Comparison of ENCODE assay signal across 33 cellular contexts in genomic region chr12:3627336-3627735, GRCh38.
"Had no signal": no experiment of that assay in that cellular context is flagged by ENCODE, and none has a peak within 500 bp of the region (broad histone marks: within the 10 kb centered on the region; RNA-seq: fewer than 3 reads in every experiment).

No MANE protein-coding gene starts in this region.

- H3K27me3 ChIP-seq: ascending aorta, breast epithelium, cardiac muscle cell, colonic mucosa, gastroesophageal sphincter, heart right ventricle had no signal

- ATAC-seq: activated CD4-positive, CD25-positive, alpha-beta regulatory T cell treated with anti-CD3 and anti-CD28 coated beads, Interleukin-2, amount 50 U/mL, for 24 hours; activated CD8-positive, alpha-beta T cell treated with anti-CD3 and anti-CD28 coated beads for 36 hours; activated naive CD4-positive, alpha-beta T cell treated with anti-CD3 and anti-CD28 coated beads, Interleukin-2, amount 50 U/mL, for 72 hours; activated T-cell treated with anti-CD3 and anti-CD28 coated beads, Interleukin-2, amount 50 U/mL, for 4 hours; gastroesophageal sphincter; heart right ventricle; T-helper 17 cell had no signal

- DNase-seq: activated B cell treated with CpG ODN at 0.5 μM for 24 hours; activated CD4-positive, alpha-beta T cell treated with anti-CD3 and anti-CD28 coated beads for 48 hours; activated CD4-positive, alpha-beta T cell treated with anti-CD3 and anti-CD28 coated beads, Interleukin-2, amount 50 U/mL, for 1 hour; activated CD4-positive, alpha-beta T cell treated with anti-CD3 and anti-CD28 coated beads, Interleukin-2, amount 50 U/mL, for 48 hours; activated CD8-positive, alpha-beta memory T cell treated with anti-CD3 and anti-CD28 coated beads for 24 hours; activated CD8-positive, alpha-beta T cell treated with anti-CD3 and anti-CD28 coated beads for 36 hours; activated gamma-delta T cell treated with Interleukin-2 at 50 U/mL for 16 hours; activated naive CD4-positive, alpha-beta T cell treated with Interleukin-2 at 50 U/mL for 16 hours; activated naive CD8-positive, alpha-beta T cell treated with anti-CD3 and anti-CD28 coated beads, Interleukin-2, amount 10 ng/mL, durations not matched to agents 7 days and 5 days; activated T-cell treated with anti-CD3 and anti-CD28 coated beads, Interleukin-2, amount 50 U/mL, for 4 hours; central memory CD4-positive, alpha-beta T cell; cerebellar nuclear complex; colonic mucosa; effector CD8-positive, alpha-beta T cell; esophagus squamous epithelium; foreskin melanocyte; heart right ventricle; T-helper 1 cell; T-helper 17 cell; T1000; WERI-Rb-1 had no signal

- H3K4me3 ChIP-seq: ascending aorta, breast epithelium, cardiac muscle cell, colonic mucosa, esophagus squamous epithelium, gastroesophageal sphincter, heart right ventricle had no signal

- H3K9me3 Mint-ChIP-seq: activated B cell treated with CpG ODN at 0.5 μM for 24 hours; activated CD8-positive, alpha-beta T cell treated with anti-CD3 and anti-CD28 coated beads for 36 hours; activated naive CD4-positive, alpha-beta T cell treated with anti-CD3 and anti-CD28 coated beads, Interleukin-2, amount 50 U/mL, for 72 hours; activated naive CD8-positive, alpha-beta T cell treated with anti-CD3 and anti-CD28 coated beads, Interleukin-2, amount 10 ng/mL, durations not matched to agents 7 days and 5 days; activated T-cell treated with anti-CD3 and anti-CD28 coated beads, Interleukin-2, amount 50 U/mL, for 4 hours; activated T-helper 2 cell treated with anti-CD3 and anti-CD28 coated beads, Interferon-gamma antibody, Interleukin-2, Interleukin-4, amounts not matched to agents 10 μg/mL and 5 μg/mL and 100 μg/mL, durations not matched to agents 14 hours and 24 hours and 36 hours; T-helper 2 cell treated with Interferon-gamma antibody and Interleukin-4, amounts not matched to agents 5 μg/mL and 100 μg/mL, for 36 hours had no signal

- H3K36me3 ChIP-seq: ascending aorta, breast epithelium, cardiac muscle cell, colonic mucosa, esophagus squamous epithelium had no signal

- H3K4me3 Mint-ChIP-seq: activated B cell treated with CpG ODN at 0.5 μM for 24 hours; activated CD8-positive, alpha-beta T cell treated with anti-CD3 and anti-CD28 coated beads for 36 hours; activated naive CD8-positive, alpha-beta T cell treated with anti-CD3 and anti-CD28 coated beads, Interleukin-2, amount 10 ng/mL, durations not matched to agents 7 days and 5 days; activated T-cell treated with anti-CD3 and anti-CD28 coated beads, Interleukin-2, amount 50 U/mL, for 4 hours; brain; T-helper 17 cell; T-helper 2 cell treated with Interferon-gamma antibody and Interleukin-4, amounts not matched to agents 5 μg/mL and 100 μg/mL, for 36 hours had no signal

- H3K27ac Mint-ChIP-seq: activated B cell treated with CpG ODN at 0.5 μM for 24 hours; activated CD8-positive, alpha-beta T cell treated with anti-CD3 and anti-CD28 coated beads for 36 hours; activated T-helper 2 cell treated with anti-CD3 and anti-CD28 coated beads, Interferon-gamma antibody, Interleukin-2, Interleukin-4, amounts not matched to agents 10 μg/mL and 5 μg/mL and 100 μg/mL, durations not matched to agents 14 hours and 24 hours and 36 hours; brain; T-helper 17 cell; T-helper 2 cell treated with Interferon-gamma antibody and Interleukin-4, amounts not matched to agents 5 μg/mL and 100 μg/mL, for 36 hours had no signal

- H3K36me3 Mint-ChIP-seq: brain had no signal

- H3K9me3 ChIP-seq: ascending aorta, breast epithelium, colonic mucosa, esophagus squamous epithelium, gastroesophageal sphincter, heart right ventricle had no signal

- H3K27ac ChIP-seq: ascending aorta, breast epithelium, cardiac muscle cell, colonic mucosa, epithelial cell of prostate, esophagus squamous epithelium, gastroesophageal sphincter, heart right ventricle, WERI-Rb-1 had no signal

- H3K4me1 ChIP-seq: ascending aorta, breast epithelium, colonic mucosa, esophagus squamous epithelium had no signal

- FAIRE-seq: endometrium, endothelial cell of umbilical vein had no signal

- H3K27me3 Mint-ChIP-seq: activated B cell treated with CpG ODN at 0.5 μM for 24 hours; activated CD8-positive, alpha-beta T cell treated with anti-CD3 and anti-CD28 coated beads for 36 hours; activated naive CD8-positive, alpha-beta T cell treated with anti-CD3 and anti-CD28 coated beads, Interleukin-2, amount 10 ng/mL, durations not matched to agents 7 days and 5 days; T-helper 17 cell had no signal
